20 cellular contexts compared by ENCODE assay signal in genomic region chr11:77372736-77373135, GRCh38.
"Had no signal": no experiment of that assay in that cellular context is flagged by ENCODE, and none has a peak within 500 bp of the region (broad histone marks: within the 10 kb centered on the region; RNA-seq: fewer than 3 reads in every experiment).

No MANE protein-coding gene starts in this region.

- H3K27ac Mint-ChIP-seq: activated B cell treated with CpG ODN at 0.5 μM for 24 hours; activated naive CD4-positive, alpha-beta T cell treated with anti-CD3 and anti-CD28 coated beads for 36 hours; activated naive CD8-positive, alpha-beta T cell treated with anti-CD3 and anti-CD28 coated beads, Interleukin-2, amount 10 ng/mL, durations not matched to agents 7 days and 5 days; activated T-cell treated with anti-CD3 and anti-CD28 coated beads, Interleukin-2, amount 50 U/mL, for 72 hours; natural killer cell treated with Interleukin-12 subunit alpha and Interleukin-12 subunit beta and Interleukin-15 and Interleukin-18, amount 100 ng/mL, for 72 hours; type B pancreatic cell had no signal

- H3K9me3 Mint-ChIP-seq: activated B cell treated with CpG ODN at 0.5 μM for 24 hours; activated naive CD4-positive, alpha-beta T cell treated with anti-CD3 and anti-CD28 coated beads for 36 hours; activated naive CD8-positive, alpha-beta T cell treated with anti-CD3 and anti-CD28 coated beads, Interleukin-2, amount 10 ng/mL, durations not matched to agents 7 days and 5 days; activated T-cell treated with anti-CD3 and anti-CD28 coated beads, Interleukin-2, amount 50 U/mL, for 72 hours; natural killer cell treated with Interleukin-12 subunit alpha and Interleukin-12 subunit beta and Interleukin-15 and Interleukin-18, amount 100 ng/mL, for 72 hours; type B pancreatic cell had no signal

- H3K4me3 ChIP-seq: ovary, prostate gland, right atrium auricular region, thoracic aorta had no signal

- H3K9me3 ChIP-seq: neutrophil, ovary, prostate gland, right atrium auricular region, thoracic aorta had no signal

- H3K27ac ChIP-seq: foreskin keratinocyte, neutrophil, ovary, prostate gland, right atrium auricular region, thoracic aorta had no signal

- H3K4me1 Mint-ChIP-seq: activated B cell treated with CpG ODN at 0.5 μM for 24 hours had no signal

- H3K36me3 ChIP-seq: ovary, prostate gland, thoracic aorta had no signal

- H3K4me3 Mint-ChIP-seq: activated B cell treated with CpG ODN at 0.5 μM for 24 hours; activated naive CD4-positive, alpha-beta T cell treated with anti-CD3 and anti-CD28 coated beads for 36 hours; activated naive CD8-positive, alpha-beta T cell treated with anti-CD3 and anti-CD28 coated beads, Interleukin-2, amount 10 ng/mL, durations not matched to agents 7 days and 5 days; activated T-cell treated with anti-CD3 and anti-CD28 coated beads, Interleukin-2, amount 50 U/mL, for 72 hours; natural killer cell treated with Interleukin-12 subunit alpha and Interleukin-12 subunit beta and Interleukin-15 and Interleukin-18, amount 100 ng/mL, for 72 hours; type B pancreatic cell had no signal

- H3K27me3 ChIP-seq: foreskin keratinocyte, neutrophil, ovary, right atrium auricular region had no signal

- H3K27me3 Mint-ChIP-seq: activated B cell treated with CpG ODN at 0.5 μM for 24 hours; activated naive CD8-positive, alpha-beta T cell treated with anti-CD3 and anti-CD28 coated beads, Interleukin-2, amount 10 ng/mL, durations not matched to agents 7 days and 5 days; natural killer cell treated with Interleukin-12 subunit alpha and Interleukin-12 subunit beta and Interleukin-15 and Interleukin-18, amount 100 ng/mL, for 72 hours; type B pancreatic cell had no signal

- ATAC-seq: activated T-cell treated with anti-CD3 and anti-CD28 coated beads, Interleukin-2, amount 50 U/mL, for 72 hours; foreskin keratinocyte; natural killer cell treated with Interleukin-12 subunit alpha and Interleukin-12 subunit beta and Interleukin-15 and Interleukin-18, amount 100 ng/mL, for 72 hours had no signal

- DNase-seq: activated B cell treated with CpG ODN at 0.5 μM for 24 hours; activated CD4-positive, alpha-beta T cell treated with anti-CD3 and anti-CD28 coated beads for 4 hours; activated CD4-positive, alpha-beta T cell treated with anti-CD3 and anti-CD28 coated beads, Interleukin-2, amount 50 U/mL, for 48 hours; activated effector memory CD4-positive, alpha-beta T cell treated with Interleukin-2 at 50 U/mL for 16 hours; activated naive CD4-positive, alpha-beta T cell treated with anti-CD3 and anti-CD28 coated beads for 36 hours; activated naive CD8-positive, alpha-beta T cell treated with anti-CD3 and anti-CD28 coated beads, Interleukin-2, amount 10 ng/mL, durations not matched to agents 7 days and 5 days; activated T-cell treated with anti-CD3 and anti-CD28 coated beads, Interleukin-2, amount 50 U/mL, for 72 hours; amygdala; foreskin keratinocyte; midbrain; ovary; stimulated activated CD4-positive, alpha-beta T cell treated with anti-CD3 and anti-CD28 coated beads, Interleukin-4, amount 100 ng/mL, for 24 hours; stimulated activated naive CD4-positive, alpha-beta T cell treated with Interleukin-2 at 50 U/mL for 16 hours; T-helper 9 cell had no signal

- H3K4me1 ChIP-seq: prostate gland, right atrium auricular region had no signal
